In the genomic region with DNA sequence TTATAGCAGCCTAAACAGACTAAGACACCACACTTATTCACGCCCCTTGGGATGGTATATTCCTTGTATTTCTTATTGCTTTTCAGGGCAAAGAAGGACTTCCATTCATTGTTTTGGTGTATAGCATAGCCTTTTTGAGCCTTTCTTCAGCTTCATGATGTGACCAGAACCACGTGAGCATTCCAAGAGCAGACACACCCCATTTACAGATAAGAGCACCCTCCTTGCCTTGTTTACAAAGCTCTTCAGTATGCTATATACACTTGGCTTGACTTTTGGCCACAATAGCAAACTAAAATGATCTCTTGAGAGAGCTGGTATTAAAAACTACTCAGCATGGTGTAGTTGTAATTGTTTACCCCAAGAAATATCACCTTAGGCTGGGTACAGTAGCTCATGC, we compare ENCODE assay signal across 32 cellular contexts.
DNase-seq lines count a peak whose midpoint lies in the region; TF ChIP-seq lines count a peak whose summit lies in the region.
"Had no signal": no experiment of that assay in that cellular context is flagged by ENCODE, and none has a peak within 500 bp of the region (broad histone marks: within the 10 kb centered on the region; RNA-seq: fewer than 3 reads in every experiment).

No MANE protein-coding gene starts in this region.

- H3K4me3 ChIP-seq in GM23248 = no peak overlapping the region
- no peak overlapping the region for H3K4me3 ChIP-seq in hepatocyte
- no peak overlapping the region for H3K4me3 ChIP-seq in A673 (ENCODE audit: low read depth, low read length, poor library complexity, severe bottlenecking)
- H3K4me3 ChIP-seq: BLaER1, MG63, spleen, testis, uterus had no signal

- H3K27ac ChIP-seq in GM23248 (no peak overlapping the region), hepatocyte (peak overlapping the region; percentile 90), A673 (ENCODE audit: low read depth, low read length, poor library complexity, severe bottlenecking) (no peak overlapping the region)
- H3K27ac ChIP-seq: BLaER1, neutrophil, RWPE1, spleen, testis, uterus, WERI-Rb-1 had no signal

- no peaks in the 10 kb centered on the region for H3K27me3 ChIP-seq in GM23248 (replicated peaks; ENCODE audit: insufficient read depth)
- H3K27me3 ChIP-seq in hepatocyte = no peaks in the 10 kb centered on the region
- H3K27me3 ChIP-seq in A673 (replicated peaks; ENCODE audit: insufficient read depth, low read depth, low read length, poor library complexity) = no peaks in the 10 kb centered on the region
- H3K27me3 ChIP-seq: BLaER1, MG63, neutrophil, spleen, testis, uterus had no signal

- H3K4me1 Mint-ChIP-seq in type B pancreatic cell (ENCODE audit: unreplicated experiment) = no peaks in the 10 kb centered on the region
- H3K4me1 Mint-ChIP-seq: T-cell had no signal

- no TSS peak for BruUV-seq in A673 (replicated peaks; lab: Mats Ljungman, UMichigan)

- TF ChIP-seq CTCF in hepatocyte (IDR thresholded peaks at IDR 0.05; ENCODE audit: poor library complexity) (no peak), type B pancreatic cell (conservative IDR thresholded peaks at IDR 0.05) (no peak), A673 (conservative IDR thresholded peaks at IDR 0.05; ENCODE audit: low read depth, low read length) (no peak)

- H3K36me3 ChIP-seq in GM23248 (ENCODE audit: low read depth) (no peaks in the 10 kb centered on the region), hepatocyte (replicated peaks; ENCODE audit: insufficient read depth, low read depth) (no peaks in the 10 kb centered on the region), A673 (ENCODE audit: insufficient read depth, low read length, poor library complexity, severe bottlenecking) (no peaks in the 10 kb centered on the region)
- H3K36me3 ChIP-seq: MG63, neutrophil, uterus had no signal

- CTCF ChIA-PET in A673 (lab: Charles Lee) = no interaction called here

- H3K9me2 ChIP-seq in GM23248 (ENCODE audit: insufficient read depth) = no peaks in the 10 kb centered on the region
- H3K9me2 ChIP-seq in hepatocyte (replicated peaks; ENCODE audit: insufficient read depth) = no peaks in the 10 kb centered on the region

- H3K79me2 ChIP-seq in GM23248 (ENCODE audit: insufficient read depth) (no peaks in the 10 kb centered on the region), hepatocyte (no peaks in the 10 kb centered on the region)

- H3K9ac ChIP-seq in GM23248 = no peak overlapping the region
- H3K9ac ChIP-seq: BLaER1 had no signal

- no peak for DNase-seq in GM23248
- DNase-seq in NCI-H345 (lab: John Stamatoyannopoulos, UW) = peak; percentile 26
- DNase-seq in hepatocyte (ENCODE audit: low spot score) = peak; percentile 56
- DNase-seq in type B pancreatic cell (ENCODE audit: extremely low spot score, unreplicated experiment) = no peak
- no peak for DNase-seq in GOT3 (lab: John Stamatoyannopoulos, UW)
- DNase-seq in A673 (ENCODE audit: low spot score) = no peak
- DNase-seq in RPMI8226 = no peak
- DNase-seq: activated CD4-positive, alpha-beta T cell treated with anti-CD3 and anti-CD28 coated beads for 4 hours; DMS153; HFFc6; hippocampal formation; KG1; MG63; NCI-H1105; NCI-H2081; NCI-H446; NCI-H82; posterior cingulate gyrus; right cardiac atrium; spleen; stimulated activated CD4-positive, alpha-beta T cell treated with anti-CD3 and anti-CD28 coated beads, Interleukin-2, amount 100 ng/mL, for 24 hours; stimulated activated CD8-positive, alpha-beta memory T cell treated with anti-CD3 and anti-CD28 coated beads, Interleukin-4, amount 100 ng/mL, for 48 hours; T-cell; testis; uterus; WERI-Rb-1 had no signal

- H3K4me1 ChIP-seq in GM23248 (ENCODE audit: insufficient read depth) (no peaks in the 10 kb centered on the region), hepatocyte (ENCODE audit: insufficient read depth) (no peaks in the 10 kb centered on the region), A673 (ENCODE audit: insufficient read depth, low read length, poor library complexity, severe bottlenecking) (no peaks in the 10 kb centered on the region)
- H3K4me1 ChIP-seq: BLaER1, spleen, testis, uterus had no signal

- whole genome bisulfite sequencing in GM23248 (ENCODE audit: low coverage in 1 of 2, low lambda C conversion rate in 2 of 2, missing lambda C conversion rate in 2 of 2), 2 experiments = 46 to 58% methylated on average over 2 of the region's 2 CpGs
- 71% methylated on average over 2 of the region's 2 CpGs for WGBS in hepatocyte (ENCODE audit: low lambda C conversion rate, missing lambda C conversion rate)

- H3K4me2 ChIP-seq in GM23248 (ENCODE audit: unreplicated experiment) (no peak overlapping the region), hepatocyte (peak overlapping the region; percentile 39)
- H3K4me2 ChIP-seq: BLaER1 had no signal

- H3K9me3 ChIP-seq in GM23248 (ENCODE audit: low read depth) (no peaks in the 10 kb centered on the region), hepatocyte (ENCODE audit: low read depth) (no peaks in the 10 kb centered on the region), A673 (ENCODE audit: low read depth, low read length, poor library complexity, severe bottlenecking) (no peaks in the 10 kb centered on the region)
- H3K9me3 ChIP-seq: MG63, neutrophil, spleen, testis, uterus had no signal

- H3K36me3 Mint-ChIP-seq in type B pancreatic cell = peaks cover 41% of the 10 kb centered on the region

- H3K9me3 Mint-ChIP-seq in type B pancreatic cell = no peaks in the 10 kb centered on the region
- H3K9me3 Mint-ChIP-seq: activated T-helper 2 cell treated with anti-CD3 and anti-CD28 coated beads, Interferon-gamma antibody, Interleukin-2, Interleukin-4, amounts not matched to agents 10 μg/mL and 5 μg/mL and 100 μg/mL, durations not matched to agents 14 hours and 24 hours and 36 hours; stimulated activated naive CD8-positive, alpha-beta T cell treated with anti-CD3 and anti-CD28 coated beads, Interleukin-15, Interleukin-2, amounts not matched to agents 100 ng/mL and 50 ng/mL, for 24 hours had no signal

- in situ Hi-C loops in GM23248 (cut with MboI) = no loop called here

- no peak overlapping the region for H3K4me3 Mint-ChIP-seq in type B pancreatic cell
- H3K4me3 Mint-ChIP-seq: activated naive CD8-positive, alpha-beta T cell; HFFc6; stimulated activated naive CD8-positive, alpha-beta T cell treated with anti-CD3 and anti-CD28 coated beads, Interleukin-15, Interleukin-2, amounts not matched to agents 100 ng/mL and 50 ng/mL, for 24 hours; T-cell had no signal

- H3K27ac Mint-ChIP-seq in type B pancreatic cell = peak overlapping the region; percentile 37
- H3K27ac Mint-ChIP-seq: activated naive CD8-positive, alpha-beta T cell; activated T-helper 2 cell treated with anti-CD3 and anti-CD28 coated beads, Interferon-gamma antibody, Interleukin-2, Interleukin-4, amounts not matched to agents 10 μg/mL and 5 μg/mL and 100 μg/mL, durations not matched to agents 14 hours and 24 hours and 36 hours; HFFc6; stimulated activated naive CD8-positive, alpha-beta T cell treated with anti-CD3 and anti-CD28 coated beads, Interleukin-15, Interleukin-2, amounts not matched to agents 100 ng/mL and 50 ng/mL, for 24 hours; T-cell had no signal

- 0 out of 2 replicates have a peak overlapping the region, but pooled peaks have one; percentile 10 for H2AFZ ChIP-seq in GM23248
- no peak overlapping the region for H2AFZ ChIP-seq in hepatocyte

- no peaks in the 10 kb centered on the region for H3F3A ChIP-seq in GM23248 (ENCODE audit: insufficient read depth)

- no peaks in the 10 kb centered on the region for H3K27me3 Mint-ChIP-seq in type B pancreatic cell
- H3K27me3 Mint-ChIP-seq: activated naive CD8-positive, alpha-beta T cell; T-cell had no signal

- POLR2A ChIA-PET in A673 (lab: Charles Lee; ENCODE audit: low non-redundant PET) = no interaction called here

- intact Hi-C loops in A673 (cut with micrococcal nuclease; ENCODE audit: unreplicated experiment) = no loop called here

- H4K20me1 ChIP-seq in GM23248 (ENCODE audit: insufficient read depth) = no peaks in the 10 kb centered on the region
- no peaks in the 10 kb centered on the region for H4K20me1 ChIP-seq in hepatocyte (ENCODE audit: insufficient read depth, poor library complexity, severe bottlenecking)

Comparison
In these comparisons a context has a peak if more than half of its experiments do, and no peak if none do; other contexts are left out.
1. DNase-seq: peak in NCI-H345 (single experiment) and hepatocyte (single experiment); none in GM23248 (single experiment), type B pancreatic cell (single experiment), GOT3 (single experiment), A673 (single experiment) and RPMI8226 (single experiment).